Comparison of ENCODE assay signal across 13 cellular contexts in the genomic region with DNA sequence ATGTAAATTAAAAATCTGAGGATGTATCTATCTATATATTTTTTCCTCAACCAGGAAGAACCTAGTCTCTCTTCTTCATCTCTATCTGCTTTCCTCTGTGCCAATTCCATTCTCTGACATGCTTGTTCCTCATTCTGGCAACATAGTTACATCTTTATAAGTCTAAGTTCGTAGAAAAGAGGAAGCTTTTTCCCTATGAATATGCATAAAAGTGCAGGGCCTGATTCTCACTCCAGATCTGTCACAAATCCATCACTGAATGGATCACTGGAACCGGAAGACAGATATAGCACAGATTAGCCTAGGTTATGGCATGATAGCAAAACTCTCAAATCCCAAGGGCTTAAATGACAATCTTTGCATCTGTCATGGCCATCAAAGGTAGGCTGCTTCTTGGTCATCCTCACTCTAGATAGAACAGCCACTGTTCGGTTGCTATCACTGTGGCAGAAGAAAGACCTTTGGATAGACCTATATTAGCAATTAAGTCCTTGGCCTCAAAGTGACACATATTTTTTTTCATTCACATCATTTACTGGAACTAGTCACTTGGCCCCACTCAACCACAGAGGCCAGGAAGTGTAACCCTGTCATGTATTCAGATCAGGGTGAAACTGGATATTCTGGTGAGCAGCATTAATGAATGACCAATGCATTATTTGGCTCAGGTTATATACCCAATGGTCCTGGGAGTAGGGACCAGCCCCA. TPM values are rescaled to one million over a fixed set of nuclear protein-coding genes. Genes with fewer than 3 reads are reported as not detected.
DNase-seq lines count a peak whose midpoint lies in the region; ATAC-seq and TF ChIP-seq lines count a peak whose summit lies in the region.
"Had no signal": no experiment of that assay in that cellular context is flagged by ENCODE, and none has a peak within 500 bp of the region (broad histone marks: within the 10 kb centered on the region; RNA-seq: fewer than 3 reads in every experiment).

No MANE protein-coding gene starts in this region.

- H4K8ac ChIP-seq in mesenchymal stem cell (ENCODE audit: low read length): no peak overlapping the region

- no peaks in the 10 kb centered on the region for H4K20me1 ChIP-seq in BLaER1 treated with 17β-estradiol and CSF1 and Interleukin-3, amounts not matched to agents 10 nM and 100 nM

- no peak for TF ChIP-seq CTCF in GM20000 (IDR thresholded peaks at IDR 0.05; ENCODE audit: extremely low read depth, missing control alignments)

- H3K36me3 ChIP-seq in BLaER1 treated with 17β-estradiol and CSF1 and Interleukin-3, amounts not matched to agents 10 nM and 100 nM: no peaks in the 10 kb centered on the region
- H3K36me3 ChIP-seq in mesenchymal stem cell (ENCODE audit: control insufficient read depth in 1 of 2, insufficient read depth in 2 of 2, low read depth in 1 of 2, low read length in 2 of 2): no peaks in the 10 kb centered on the region
- H3K36me3 ChIP-seq: thoracic aorta had no signal

- DNase-seq in SKM-1 (lab: John Stamatoyannopoulos, UW; ENCODE audit: unreplicated experiment) (peak; percentile 76), GM20000 (ENCODE audit: low spot score) (no peak), mesenchymal stem cell (no peak), HuH-7 (ENCODE audit: low spot score) (no peak), NCI-H187 (lab: John Stamatoyannopoulos, UW) (no peak)

- H3K9me3 ChIP-seq in BLaER1 treated with 17β-estradiol and CSF1 and Interleukin-3, amounts not matched to agents 10 nM and 100 nM (replicated peaks in 1 of 11): peaks cover 0 to 12% (median 5%) of the 10 kb centered on the region in 11 experiments; a peak in 10 of 22 replicates
- no peaks in the 10 kb centered on the region for H3K9me3 ChIP-seq in mesenchymal stem cell (ENCODE audit: control insufficient read depth, low read length)
- H3K9me3 ChIP-seq: thoracic aorta had no signal

- H2BK5ac ChIP-seq in mesenchymal stem cell (ENCODE audit: low read depth, low read length, poor library complexity, severe bottlenecking): no peak overlapping the region

- H2BK15ac ChIP-seq in mesenchymal stem cell (ENCODE audit: low read depth, poor library complexity, severe bottlenecking): no peak overlapping the region

- H2BK12ac ChIP-seq in mesenchymal stem cell (ENCODE audit: low read length in 2 of 2): no peak overlapping the region

- no peak overlapping the region for H3K23ac ChIP-seq in mesenchymal stem cell (ENCODE audit: low read length in 2 of 2)

- H3K79me1 ChIP-seq in mesenchymal stem cell (replicated peaks; ENCODE audit: low read length, poor library complexity, severe bottlenecking): no peaks in the 10 kb centered on the region

- H3K14ac ChIP-seq in mesenchymal stem cell (ENCODE audit: low read length in 2 of 2): no peak overlapping the region

- WGBS in mesenchymal stem cell: 75% methylated on average over 3 of the region's 3 CpGs

- no peak overlapping the region for H2AK5ac ChIP-seq in mesenchymal stem cell (ENCODE audit: low read length, severe bottlenecking)

- H3K27me3 ChIP-seq in BLaER1 treated with 17β-estradiol and CSF1 and Interleukin-3, amounts not matched to agents 10 nM and 100 nM: no peaks in the 10 kb centered on the region
- no peaks in the 10 kb centered on the region for H3K27me3 ChIP-seq in mesenchymal stem cell (ENCODE audit: control insufficient read depth in 1 of 2, insufficient read depth in 1 of 2, low read length in 2 of 2)

- no peak overlapping the region for H3K4me3 ChIP-seq in BLaER1 treated with 17β-estradiol and CSF1 and Interleukin-3, amounts not matched to agents 10 nM and 100 nM
- H3K4me3 ChIP-seq in mesenchymal stem cell (ENCODE audit: insufficient read depth in 1 of 2, low read depth in 1 of 2, low read length in 2 of 2): no peak overlapping the region
- H3K4me3 ChIP-seq: SK-N-MC, skin epidermis, thoracic aorta had no signal

- H3K4ac ChIP-seq in mesenchymal stem cell (ENCODE audit: low read depth in 1 of 2, low read length in 2 of 2): no peak overlapping the region

- no peak overlapping the region for H4K91ac ChIP-seq in mesenchymal stem cell (ENCODE audit: low read length)

- no peak overlapping the region for H2AFZ ChIP-seq in mesenchymal stem cell (ENCODE audit: low read depth, low read length)

- peak overlapping the region; percentile 8 to 83 (median 68); a peak in 19 of 22 replicates for H3K27ac ChIP-seq in BLaER1 treated with 17β-estradiol and CSF1 and Interleukin-3, amounts not matched to agents 10 nM and 100 nM
- no peak overlapping the region for H3K27ac ChIP-seq in mesenchymal stem cell (ENCODE audit: low read length, poor library complexity, severe bottlenecking)
- H3K27ac ChIP-seq: SK-N-MC, skin epidermis, thoracic aorta had no signal

- H3K4me1 ChIP-seq in BLaER1 treated with 17β-estradiol and CSF1 and Interleukin-3, amounts not matched to agents 10 nM and 100 nM: peaks cover 32 to 66% (median 53%) of the 10 kb centered on the region in 10 experiments
- H3K4me1 ChIP-seq in mesenchymal stem cell (ENCODE audit: control insufficient read depth, insufficient read depth, low read depth, low read length): no peaks in the 10 kb centered on the region

- peak overlapping the region; percentile 6 to 88 (median 60); a peak in 20 of 22 replicates for H3K4me2 ChIP-seq in BLaER1 treated with 17β-estradiol and CSF1 and Interleukin-3, amounts not matched to agents 10 nM and 100 nM
- H3K4me2 ChIP-seq in mesenchymal stem cell (ENCODE audit: low read length, poor library complexity, severe bottlenecking): no peak overlapping the region

- no peak overlapping the region for H3K18ac ChIP-seq in mesenchymal stem cell (ENCODE audit: low read depth in 1 of 2, low read length in 2 of 2)

- ATAC-seq in GM19395 (IDR thresholded peaks at IDR 0.05; ENCODE audit: unreplicated experiment) (peak; percentile 96), HG03060 (IDR thresholded peaks at IDR 0.05; ENCODE audit: low read depth, unreplicated experiment) (peak; percentile 66)

- peak overlapping the region in 5 of 11 experiments; percentile 15 to 66 (median 43); a peak in 7 of 22 replicates for H3K9ac ChIP-seq in BLaER1 treated with 17β-estradiol and CSF1 and Interleukin-3, amounts not matched to agents 10 nM and 100 nM
- no peak overlapping the region for H3K9ac ChIP-seq in mesenchymal stem cell (ENCODE audit: low read length)

- no peak overlapping the region for H2BK120ac ChIP-seq in mesenchymal stem cell (ENCODE audit: low read depth, low read length)

RNA-seq across cellular contexts. Expression of gene DTHD1, which starts 22.2 kb away (rescaled TPM):
- not detected for polyA plus RNA-seq in mesenchymal stem cell (2013, experiment 1 of 2)
- polyA plus RNA-seq in mesenchymal stem cell (2013, experiment 2 of 2): not detected
- polyA plus RNA-seq: BJ, endothelial cell of umbilical vein had no signal

RNA-seq across cellular contexts. Expression of gene ARAP2, which starts 59.3 kb away (rescaled TPM):
- 0.18 TPM for polyA plus RNA-seq in mesenchymal stem cell (2013, experiment 1 of 2)
- polyA plus RNA-seq in mesenchymal stem cell (2013, experiment 2 of 2): 0.16 TPM
- polyA plus RNA-seq: BJ, endothelial cell of umbilical vein had no signal
